12 cellular contexts compared by ENCODE assay signal in genomic region chr1:245277276-245277675, GRCh38.
DNase-seq lines count a peak whose midpoint lies in the region; TF ChIP-seq lines count a peak whose summit lies in the region.
"Had no signal": no experiment of that assay in that cellular context is flagged by ENCODE, and none has a peak within 500 bp of the region (broad histone marks: within the 10 kb centered on the region; RNA-seq: fewer than 3 reads in every experiment).

No MANE protein-coding gene starts in this region.

- H2AFZ ChIP-seq in osteoblast (ENCODE audit: low read length): no peak overlapping the region

- no peak overlapping the region for H3K4me2 ChIP-seq in osteoblast (ENCODE audit: insufficient read depth, low read length)

- no peak overlapping the region for H3K4me3 Mint-ChIP-seq in MCF 10A (ENCODE audit: unreplicated experiment)
- H3K4me3 Mint-ChIP-seq in endodermal cell: no peak overlapping the region
- H3K4me3 Mint-ChIP-seq: activated CD4-positive, alpha-beta memory T cell treated with anti-CD3 and anti-CD28 coated beads for 36 hours; effector memory CD8-positive, alpha-beta T cell had no signal

- TF ChIP-seq POLR2A in breast epithelium (IDR thresholded peaks at IDR 0.05) (no peak), thyroid gland (IDR thresholded peaks at IDR 0.05) (no peak), uterus (IDR thresholded peaks at IDR 0.05) (no peak)

- H3K27me3 Mint-ChIP-seq in MCF 10A (ENCODE audit: insufficient read depth, unreplicated experiment): peaks cover 37% of the 10 kb centered on the region
- H3K27me3 Mint-ChIP-seq in endodermal cell (ENCODE audit: insufficient read depth): no peaks in the 10 kb centered on the region

- TF ChIP-seq CTCF in MCF 10A (IDR thresholded peaks at IDR 0.05; ENCODE audit: unreplicated experiment): peak; percentile 11
- TF ChIP-seq CTCF in breast epithelium (IDR thresholded peaks at IDR 0.05): no peak
- peak; percentile 86 for TF ChIP-seq CTCF in endodermal cell (conservative IDR thresholded peaks at IDR 0.05)
- TF ChIP-seq CTCF in thyroid gland (IDR thresholded peaks at IDR 0.05): peak in 4 of 6 experiments; percentile 38 to 53 (median 42)
- TF ChIP-seq CTCF in osteoblast (IDR thresholded peaks at IDR 0.05; ENCODE audit: extremely low read depth, low read depth, low read length): no peak
- no peak for TF ChIP-seq CTCF in uterus (IDR thresholded peaks at IDR 0.05)

- H3K27ac Mint-ChIP-seq in MCF 10A (ENCODE audit: low read depth, unreplicated experiment) (no peak overlapping the region), endodermal cell (no peak overlapping the region)
- H3K27ac Mint-ChIP-seq: activated CD4-positive, alpha-beta memory T cell treated with anti-CD3 and anti-CD28 coated beads for 36 hours; effector memory CD8-positive, alpha-beta T cell had no signal

- intact Hi-C loops in MCF 10A (cut with micrococcal nuclease) (loop anchor here (5.0 kb wide), 1 partner anchor 120 kb away; no protein-coding TSS in a partner anchor), breast epithelium (cut with DNase I; ENCODE audit: low total_unique reads) (no loop called here), thyroid gland (cut with DNase I) (no loop called here), uterus (cut with DNase I; ENCODE audit: low total_unique reads) (no loop called here)

- POLR2A ChIA-PET in MCF 10A (lab: Yijun Ruan, JAX): interaction anchor here (0.6 kb wide), 1 partner anchor 268 kb away, joined by 3 read pairs; no protein-coding TSS in a partner anchor

- H3K79me2 ChIP-seq in osteoblast (ENCODE audit: insufficient read depth, low read length): no peaks in the 10 kb centered on the region

- CTCF ChIA-PET in MCF 10A (lab: Yijun Ruan, JAX): interaction anchor here (0.7 kb wide), 1 partner anchor 376 kb away, joined by 4 read pairs; no protein-coding TSS in a partner anchor

- H3K9ac ChIP-seq in endodermal cell (ENCODE audit: extremely low read depth, low read length, poor library complexity, severe bottlenecking): no peak overlapping the region

- H3K4me1 ChIP-seq in breast epithelium: no peaks in the 10 kb centered on the region
- peaks cover 8% of the 10 kb centered on the region for H3K4me1 ChIP-seq in endodermal cell (ENCODE audit: control insufficient read depth, insufficient read depth, low read length)
- peaks cover 0 to 3% of the 10 kb centered on the region in 2 donors for H3K4me1 ChIP-seq in thyroid gland
- no peaks in the 10 kb centered on the region for H3K4me1 ChIP-seq in osteoblast (ENCODE audit: insufficient read depth, low read length)
- H3K4me1 ChIP-seq in uterus: no peaks in the 10 kb centered on the region

- H3K36me3 ChIP-seq in breast epithelium: no peaks in the 10 kb centered on the region
- no peaks in the 10 kb centered on the region for H3K36me3 ChIP-seq in endodermal cell (ENCODE audit: control insufficient read depth, insufficient read depth, low read length)
- no peaks in the 10 kb centered on the region for H3K36me3 ChIP-seq in thyroid gland
- H3K36me3 ChIP-seq in osteoblast (ENCODE audit: insufficient read depth, low read length): no peaks in the 10 kb centered on the region
- no peaks in the 10 kb centered on the region for H3K36me3 ChIP-seq in uterus

- BruUV-seq in MCF 10A (replicated peaks; lab: Mats Ljungman, UMichigan): no TSS peak

- no peaks in the 10 kb centered on the region for H3K36me3 Mint-ChIP-seq in MCF 10A (ENCODE audit: insufficient read depth, unreplicated experiment)
- peaks cover 2% of the 10 kb centered on the region for H3K36me3 Mint-ChIP-seq in endodermal cell (ENCODE audit: low read depth)
- H3K36me3 Mint-ChIP-seq: activated CD4-positive, alpha-beta memory T cell treated with anti-CD3 and anti-CD28 coated beads for 36 hours had no signal

- H3K27me3 ChIP-seq in breast epithelium: no peaks in the 10 kb centered on the region
- H3K27me3 ChIP-seq in endodermal cell (ENCODE audit: control insufficient read depth, insufficient read depth, low read length, poor library complexity, severe bottlenecking): no peaks in the 10 kb centered on the region
- H3K27me3 ChIP-seq in thyroid gland: no peaks in the 10 kb centered on the region
- no peaks in the 10 kb centered on the region for H3K27me3 ChIP-seq in osteoblast (ENCODE audit: insufficient read depth, low read length)
- H3K27me3 ChIP-seq in uterus: no peaks in the 10 kb centered on the region

- H3K9me3 ChIP-seq in breast epithelium (peaks cover 0 to under 1% of the 10 kb centered on the region in 2 donors), endodermal cell (ENCODE audit: control insufficient read depth, low read length) (peaks cover 2% of the 10 kb centered on the region), thyroid gland (no peaks in the 10 kb centered on the region), osteoblast (ENCODE audit: low read depth, low read length) (no peaks in the 10 kb centered on the region), uterus (no peaks in the 10 kb centered on the region)

- no peaks in the 10 kb centered on the region for H4K20me1 ChIP-seq in osteoblast (ENCODE audit: insufficient read depth, low read length)

- H3K9me3 Mint-ChIP-seq in MCF 10A (ENCODE audit: unreplicated experiment) (peaks cover 5% of the 10 kb centered on the region), endodermal cell (peaks cover 8% of the 10 kb centered on the region)
- H3K9me3 Mint-ChIP-seq: activated CD4-positive, alpha-beta memory T cell treated with anti-CD3 and anti-CD28 coated beads for 36 hours had no signal

- H3K4me1 Mint-ChIP-seq in MCF 10A (ENCODE audit: insufficient read depth, unreplicated experiment) (peaks cover 4% of the 10 kb centered on the region), endodermal cell (peaks cover 17% of the 10 kb centered on the region)

- H3K4me3 ChIP-seq in breast epithelium: no peak overlapping the region
- no peak overlapping the region for H3K4me3 ChIP-seq in endodermal cell (ENCODE audit: low read length)
- H3K4me3 ChIP-seq in thyroid gland (replicated peaks in 1 of 3): no peak overlapping the region
- H3K4me3 ChIP-seq in osteoblast (ENCODE audit: insufficient read depth, low read length): no peak overlapping the region
- H3K4me3 ChIP-seq in uterus: no peak overlapping the region

- H3K27ac ChIP-seq in breast epithelium: no peak overlapping the region
- no peak overlapping the region for H3K27ac ChIP-seq in endodermal cell (ENCODE audit: low read depth, low read length)
- H3K27ac ChIP-seq in thyroid gland: no peak overlapping the region
- no peak overlapping the region for H3K27ac ChIP-seq in osteoblast (ENCODE audit: low read depth, low read length)
- no peak overlapping the region for H3K27ac ChIP-seq in uterus

- WGBS in endodermal cell (ENCODE audit: insufficient coverage in 1 of 2, insufficient read length in 1 of 2), 2 experiments: 55% methylated on average over 3 of the region's 3 CpGs; no CpG with 5 or more reads in 1 of the 2 experiments
- WGBS in thyroid gland, 2 donors: 83 to 90% methylated on average over 3 of the region's 3 CpGs

- DNase-seq in MCF 10A (ENCODE audit: unreplicated experiment): peak; percentile 31
- DNase-seq in breast epithelium (ENCODE audit: low spot score in 2 of 2): no peak
- DNase-seq in NCI-H526 treated with DMSO at 0.1 percent for 48 hours (lab: John Stamatoyannopoulos, UW): peak; percentile 14
- peak; percentile 83 for DNase-seq in endodermal cell
- peak; percentile 50 to 54 for DNase-seq in thyroid gland
- no peak for DNase-seq in osteoblast (ENCODE audit: insufficient read length, low spot score, missing footprints)
- no peak for DNase-seq in GOT3 (lab: John Stamatoyannopoulos, UW)
- no peak for DNase-seq in uterus
- DNase-seq: activated CD4-positive, alpha-beta memory T cell treated with anti-CD3 and anti-CD28 coated beads for 36 hours; effector memory CD8-positive, alpha-beta T cell; hypothalamus; NCI-H226 had no signal

Comparison
In these comparisons a context has a peak if more than half of its experiments do, and no peak if none do; other contexts are left out.
1. DNase-seq: peak in MCF 10A (single experiment), NCI-H526 treated with DMSO at 0.1 percent for 48 hours (single experiment), endodermal cell (single experiment) and thyroid gland (2 of 2); none in breast epithelium (0 of 2), osteoblast (single experiment), GOT3 (single experiment) and uterus (0 of 2).
2. CTCF ChIP-seq: peak in MCF 10A (single experiment), endodermal cell (single experiment) and thyroid gland (4 of 6); none in breast epithelium (0 of 3), osteoblast (single experiment) and uterus (0 of 4).